ENCODE assay signal across 16 cellular contexts in genomic region chr17:17965152-17965721, GRCh38. TPM values are rescaled to one million over a fixed set of nuclear protein-coding genes. Genes with fewer than 3 reads are reported as not detected.
DNase-seq lines count a peak whose midpoint lies in the region; FAIRE-seq and TF ChIP-seq lines count a peak whose summit lies in the region.
"Had no signal": no experiment of that assay in that cellular context is flagged by ENCODE, and none has a peak within 500 bp of the region (broad histone marks: within the 10 kb centered on the region; RNA-seq: fewer than 3 reads in every experiment).

No MANE protein-coding gene starts in this region.

- no peaks in the 10 kb centered on the region for H3K27me3 ChIP-seq in CD4-positive, alpha-beta memory T cell (ENCODE audit: insufficient read depth, low read length)
- H3K27me3 ChIP-seq in KMS-11 (ENCODE audit: insufficient read depth, low read depth) (no peaks in the 10 kb centered on the region), mammary epithelial cell (ENCODE audit: insufficient read depth, low read length) (no peaks in the 10 kb centered on the region)

- peaks cover 28% of the 10 kb centered on the region for H3K4me1 ChIP-seq in CD4-positive, alpha-beta memory T cell (ENCODE audit: insufficient read depth, low read length)
- H3K4me1 ChIP-seq in KMS-11 (ENCODE audit: low read depth, poor library complexity, severe bottlenecking): peaks cover 44% of the 10 kb centered on the region
- H3K4me1 ChIP-seq in mammary epithelial cell (ENCODE audit: insufficient read depth, low read length): no peaks in the 10 kb centered on the region

- POLR2A ChIA-PET in CD4-positive, alpha-beta memory T cell (lab: Charles Lee; ENCODE audit: partially characterized antibody): no interaction called here

- peaks cover 4 to 9% of the 10 kb centered on the region in 2 donors for H3K36me3 Mint-ChIP-seq in CD4-positive, alpha-beta memory T cell
- H3K36me3 Mint-ChIP-seq in brain (peaks cover 17% of the 10 kb centered on the region), neural crest cell (ENCODE audit: low read depth) (no peaks in the 10 kb centered on the region)

- TF ChIP-seq CTCF in KMS-11 (conservative IDR thresholded peaks at IDR 0.05; ENCODE audit: low read depth, low read length): no peak
- no peak for TF ChIP-seq CTCF in brain (conservative IDR thresholded peaks at IDR 0.05)
- TF ChIP-seq CTCF in neural crest cell (conservative IDR thresholded peaks at IDR 0.05): no peak
- no peak for TF ChIP-seq CTCF in mammary epithelial cell (conservative IDR thresholded peaks at IDR 0.05 in 1 of 2, IDR thresholded peaks at IDR 0.05 in 1 of 2; ENCODE audit: extremely low read depth in 1 of 2, insufficient read depth in 1 of 2, low read depth in 1 of 2, low read length in 2 of 2)

- H2AFZ ChIP-seq in KMS-11 (ENCODE audit: low read depth) (no peak overlapping the region), mammary epithelial cell (ENCODE audit: low read depth, low read length) (no peak overlapping the region)

- no peak overlapping the region for H3K9ac ChIP-seq in KMS-11
- no peak overlapping the region for H3K9ac ChIP-seq in mammary epithelial cell (ENCODE audit: insufficient read depth, low read length)

- H3K9me3 ChIP-seq in CD4-positive, alpha-beta memory T cell (ENCODE audit: control insufficient read depth in 1 of 2, low read length in 2 of 2): no peaks in the 10 kb centered on the region
- H3K9me3 ChIP-seq in mammary epithelial cell (replicated peaks; ENCODE audit: insufficient read depth, low read length): no peaks in the 10 kb centered on the region

- FAIRE-seq in GM12891 (lab: Jason Lieb, UNC): no peak
- FAIRE-seq: D721Med had no signal

- H3K36me3 ChIP-seq in CD4-positive, alpha-beta memory T cell (ENCODE audit: insufficient read depth, low read length): no peaks in the 10 kb centered on the region
- H3K36me3 ChIP-seq in KMS-11 (ENCODE audit: insufficient read depth) (no peaks in the 10 kb centered on the region), mammary epithelial cell (ENCODE audit: insufficient read depth, low read length) (no peaks in the 10 kb centered on the region)

- H4K20me1 ChIP-seq in KMS-11 (ENCODE audit: insufficient read depth): no peaks in the 10 kb centered on the region
- H4K20me1 ChIP-seq in mammary epithelial cell (ENCODE audit: insufficient read depth, low read length): no peaks in the 10 kb centered on the region

- DNase-seq in CD4-positive, alpha-beta memory T cell: no peak
- DNase-seq in neural crest cell (ENCODE audit: low read depth, low spot score): no peak
- DNase-seq in SHP77 treated with DMSO at 0.1 percent for 48 hours (lab: John Stamatoyannopoulos, UW): no peak
- no peak for DNase-seq in GM12891 (ENCODE audit: insufficient read length, low spot score)
- no peak for DNase-seq in mammary epithelial cell
- DNase-seq: DMS79, H9, NCI-H1092, NCI-H146, NCI-H2081 treated with DMSO at 0.1 percent for 48 hours, NCI-H510A, NCI-H774, PC-3 had no signal

- H3K27ac Mint-ChIP-seq in CD4-positive, alpha-beta memory T cell: peak overlapping the region in 5 of 7 donors; percentile 7 to 78 (median 66)
- H3K27ac Mint-ChIP-seq in brain: peak overlapping the region in 3 of 5 experiments; percentile 1 to 65 (median 19)
- H3K27ac Mint-ChIP-seq in neural crest cell (ENCODE audit: unreplicated experiment): peak overlapping the region; percentile 38
- H3K27ac Mint-ChIP-seq: H9 had no signal

- in situ Hi-C loops in mammary epithelial cell (cut with MboI; ENCODE audit: low sequenced_read_pairs in 2 of 2): no loop called here

- intact Hi-C loops in CD4-positive, alpha-beta memory T cell (cut with micrococcal nuclease): no loop called here
- intact Hi-C loops in mammary epithelial cell (cut with micrococcal nuclease): no loop called here

- H3K4me2 ChIP-seq in KMS-11: peak overlapping the region; percentile 27; the same call in 1 of the 2 replicates
- no peak overlapping the region for H3K4me2 ChIP-seq in mammary epithelial cell (ENCODE audit: insufficient read depth, low read depth, low read length)

- H3K27ac ChIP-seq in CD4-positive, alpha-beta memory T cell (ENCODE audit: low read depth, low read length): no peak overlapping the region
- H3K27ac ChIP-seq in KMS-11: no peak overlapping the region
- H3K27ac ChIP-seq in mammary epithelial cell (ENCODE audit: insufficient read depth, low read depth, low read length): no peak overlapping the region

- no peak overlapping the region for H3K4me3 ChIP-seq in CD4-positive, alpha-beta memory T cell (ENCODE audit: low read length in 2 of 2)
- H3K4me3 ChIP-seq in KMS-11 (IDR thresholded peaks at IDR 0.05; ENCODE audit: insufficient read depth, low read depth, low read length) (no peak overlapping the region), mammary epithelial cell (replicated peaks in 1 of 3; ENCODE audit: insufficient read depth in 1 of 3, low read depth in 2 of 3, low read length in 3 of 3) (no peak overlapping the region)

- H3K27me3 Mint-ChIP-seq in CD4-positive, alpha-beta memory T cell: no peaks in the 10 kb centered on the region
- H3K27me3 Mint-ChIP-seq in brain (no peaks in the 10 kb centered on the region), neural crest cell (ENCODE audit: low read depth) (no peaks in the 10 kb centered on the region)

- no peak for TF ChIP-seq POLR2A in GM12891 (IDR thresholded peaks at IDR 0.05; ENCODE audit: low read depth, low read length)

- H3K4me1 Mint-ChIP-seq in CD4-positive, alpha-beta memory T cell: peaks cover 39 to 64% (median 53%) of the 10 kb centered on the region in 4 donors
- peaks cover 54% of the 10 kb centered on the region for H3K4me1 Mint-ChIP-seq in brain
- peaks cover 3% of the 10 kb centered on the region for H3K4me1 Mint-ChIP-seq in neural crest cell

- dilution Hi-C loops in mammary epithelial cell (cut with HindIII; ENCODE audit: low sequenced_read_pairs): no loop called here

- H3K79me2 ChIP-seq in KMS-11 (ENCODE audit: insufficient read depth, low read depth) (no peaks in the 10 kb centered on the region), mammary epithelial cell (ENCODE audit: insufficient read depth, low read length) (peaks cover 95% of the 10 kb centered on the region)

- no peaks in the 10 kb centered on the region for H3K9me3 Mint-ChIP-seq in CD4-positive, alpha-beta memory T cell
- peaks cover 0 to 2% (median 0%) of the 10 kb centered on the region in 5 experiments for H3K9me3 Mint-ChIP-seq in brain
- H3K9me3 Mint-ChIP-seq in neural crest cell: no peaks in the 10 kb centered on the region
- H3K9me3 Mint-ChIP-seq: H9 had no signal

- 93% methylated on average over 2 of the region's 2 CpGs for WGBS in mammary epithelial cell (ENCODE audit: low coverage, missing lambda C conversion rate)

- no TSS peak for BruUV-seq in mammary epithelial cell (replicated peaks; lab: Mats Ljungman, UMichigan)

- no peak overlapping the region for H3K4me3 Mint-ChIP-seq in CD4-positive, alpha-beta memory T cell
- H3K4me3 Mint-ChIP-seq in brain (peak overlapping the region in 1 of 5 experiments; percentile 28), neural crest cell (no peak overlapping the region)
- H3K4me3 Mint-ChIP-seq: H9 had no signal

- CTCF ChIA-PET in CD4-positive, alpha-beta memory T cell (lab: Charles Lee; ENCODE audit: partially characterized antibody): no interaction called here
- CTCF ChIA-PET in mammary epithelial cell (lab: Charles Lee; ENCODE audit: low non-redundant PET): interaction anchor here (0.6 kb wide), 1 partner anchor 60 kb away, joined by 3 read pairs; no protein-coding TSS in a partner anchor

TF ChIP-seq in GM12891, 5 proteins besides CTCF, POLR2A, EP300 and RAD21:
- TF ChIP-seq POU2F2 (IDR thresholded peaks at IDR 0.05; ENCODE audit: low read depth, low read length) (no peak), TAF1 (IDR thresholded peaks at IDR 0.05; ENCODE audit: low read depth, low read length) (no peak), SPI1 (IDR thresholded peaks at IDR 0.05; ENCODE audit: low read depth, low read length) (no peak), POLR2AphosphoS5 (IDR thresholded peaks at IDR 0.05; ENCODE audit: low read depth, low read length) (no peak), PAX5 (IDR thresholded peaks at IDR 0.05; ENCODE audit: insufficient read depth, low read length, severe bottlenecking) (no peak)

RNA-seq across cellular contexts. Expression of gene TOM1L2, which starts 7.0 kb away (rescaled TPM):
- 10 to 100 TPM; 59.4 to 63.1 TPM for total RNA-seq in CD4-positive, alpha-beta memory T cell
- 10 to 100 TPM in 1 of 2 donors, 1 to 10 TPM in 1; 1.6 to 12.0 TPM for polyA plus RNA-seq in CD4-positive, alpha-beta memory T cell
- polyA plus RNA-seq in brain (ENCODE audit: insufficient read depth, low read depth, low replicate concordance) (59.9 TPM), mammary epithelial cell (47.1 TPM)
- total RNA-seq in neural crest cell (15.9 and 16.3 TPM in 2 replicates), mammary epithelial cell (10 to 100 TPM; 42.8 to 71.1 TPM)
- 7.3 TPM for polyA plus RNA-seq in GM12891 (2012; ENCODE audit: low read depth, missing spikeins)
- polyA minus RNA-seq in mammary epithelial cell: 168 TPM

RNA-seq across cellular contexts. Expression of gene DRC3, which starts 7.4 kb away (rescaled TPM):
- total RNA-seq in CD4-positive, alpha-beta memory T cell: under 1 TPM; 0.64 to 0.67 TPM
- polyA plus RNA-seq in CD4-positive, alpha-beta memory T cell: under 1 TPM in 1 of 2 donors, not detected in 1; 0.24 TPM
- 7.1 TPM for polyA plus RNA-seq in brain (ENCODE audit: insufficient read depth, low read depth, low replicate concordance)
- 0.61 and 1.6 TPM in 2 replicates for total RNA-seq in neural crest cell
- 0.62 TPM for polyA plus RNA-seq in GM12891 (2012; ENCODE audit: low read depth, missing spikeins)
- 1 to 10 TPM in 1 of 2 donors, under 1 TPM in 1; 0.85 to 1.0 TPM for total RNA-seq in mammary epithelial cell
- 0.67 TPM for polyA plus RNA-seq in mammary epithelial cell
- not detected for polyA minus RNA-seq in mammary epithelial cell
